8 cellular contexts compared by ENCODE assay signal in genomic region chr3:186930639-186931486, GRCh38. TPM values are rescaled to one million over a fixed set of nuclear protein-coding genes. Genes with fewer than 3 reads are reported as not detected.
DNase-seq lines count a peak whose midpoint lies in the region; ATAC-seq and TF ChIP-seq lines count a peak whose summit lies in the region.

No MANE protein-coding gene starts in this region.

- H3K9ac ChIP-seq in mucosa of rectum (ENCODE audit: low read depth in 1 of 2, low read length in 2 of 2) = peak overlapping the region; percentile 52 to 78

- peaks cover 0 to 3% of the 10 kb centered on the region in 2 donors for H3K36me3 ChIP-seq in mucosa of rectum (ENCODE audit: control insufficient read depth in 2 of 2, insufficient read depth in 2 of 2, low read length in 2 of 2)

- peak overlapping the region; percentile 65 to 83 for H3K27ac ChIP-seq in mucosa of rectum (ENCODE audit: low read depth in 2 of 2, low read length in 2 of 2)

- ATAC-seq in GM18909 (IDR thresholded peaks at IDR 0.05; ENCODE audit: poor library complexity, unreplicated experiment) (peak; percentile 80), HG03139 (IDR thresholded peaks at IDR 0.05; ENCODE audit: unreplicated experiment) (peak; percentile 57)
- peak; percentile 80 for ATAC-seq in stimulated activated effector memory CD8-positive, alpha-beta T cell treated with anti-CD3 and anti-CD28 coated beads, Interleukin-12 subunit alpha, Interleukin-12 subunit beta, amount 100 ng/mL, for 72 hours

- H3K4me1 Mint-ChIP-seq in endothelial cell (ENCODE audit: unreplicated experiment) = peaks cover 31% of the 10 kb centered on the region
- H3K4me1 Mint-ChIP-seq in stimulated activated effector memory CD8-positive, alpha-beta T cell treated with anti-CD3 and anti-CD28 coated beads, Interleukin-12 subunit alpha, Interleukin-12 subunit beta, amount 100 ng/mL, for 72 hours = peaks cover 56% of the 10 kb centered on the region

- no peaks in the 10 kb centered on the region for H3K27me3 ChIP-seq in mucosa of rectum (ENCODE audit: control insufficient read depth in 2 of 2, insufficient read depth in 2 of 2, low read length in 2 of 2)

- H3K27ac Mint-ChIP-seq in endothelial cell (ENCODE audit: unreplicated experiment) = peak overlapping the region; percentile 89
- H3K27ac Mint-ChIP-seq in stimulated activated effector memory CD8-positive, alpha-beta T cell treated with anti-CD3 and anti-CD28 coated beads, Interleukin-12 subunit alpha, Interleukin-12 subunit beta, amount 100 ng/mL, for 72 hours = peak overlapping the region; percentile 95

- H3K4me1 ChIP-seq in mucosa of rectum (ENCODE audit: control insufficient read depth in 2 of 2, insufficient read depth in 2 of 2, low read length in 2 of 2) = peaks cover 4 to 7% of the 10 kb centered on the region in 2 donors

- TF ChIP-seq CTCF in endothelial cell (IDR thresholded peaks at IDR 0.05; ENCODE audit: unreplicated experiment) = no peak

- H3K9me3 Mint-ChIP-seq in endothelial cell (ENCODE audit: unreplicated experiment) = no peaks in the 10 kb centered on the region
- no peaks in the 10 kb centered on the region for H3K9me3 Mint-ChIP-seq in stimulated activated effector memory CD8-positive, alpha-beta T cell treated with anti-CD3 and anti-CD28 coated beads, Interleukin-12 subunit alpha, Interleukin-12 subunit beta, amount 100 ng/mL, for 72 hours

- peak overlapping the region; percentile 75 to 77 for H3K4me3 ChIP-seq in mucosa of rectum (ENCODE audit: low read length in 2 of 2)

- DNase-seq in AG20443 (ENCODE audit: low spot score) = peak; percentile 38
- DNase-seq in NCI-H524 treated with DMSO at 0.1 percent for 48 hours (lab: John Stamatoyannopoulos, UW) = peak; percentile 44
- peak; percentile 36 to 39 for DNase-seq in activated CD8-positive, alpha-beta memory T cell treated with anti-CD3 and anti-CD28 coated beads for 4 hours (ENCODE audit: low read depth in 2 of 2)
- peak; percentile 67 for DNase-seq in endothelial cell (ENCODE audit: low spot score)
- peak; percentile 39 to 80 for DNase-seq in stimulated activated effector memory CD8-positive, alpha-beta T cell treated with anti-CD3 and anti-CD28 coated beads, Interleukin-12 subunit alpha, Interleukin-12 subunit beta, amount 100 ng/mL, for 72 hours (ENCODE audit: low spot score in 2 of 2)

- H3K9me3 ChIP-seq in mucosa of rectum (ENCODE audit: control insufficient read depth in 2 of 2, low read length in 2 of 2) = no peaks in the 10 kb centered on the region

- H3K27me3 Mint-ChIP-seq in endothelial cell (ENCODE audit: unreplicated experiment) = peaks cover 6% of the 10 kb centered on the region

- peak overlapping the region; percentile 98 for H3K4me3 Mint-ChIP-seq in endothelial cell (ENCODE audit: unreplicated experiment)
- H3K4me3 Mint-ChIP-seq in stimulated activated effector memory CD8-positive, alpha-beta T cell treated with anti-CD3 and anti-CD28 coated beads, Interleukin-12 subunit alpha, Interleukin-12 subunit beta, amount 100 ng/mL, for 72 hours = peak overlapping the region; percentile 95

- H3K36me3 Mint-ChIP-seq in endothelial cell (ENCODE audit: low read depth, unreplicated experiment) = peaks cover 12% of the 10 kb centered on the region
- H3K36me3 Mint-ChIP-seq in stimulated activated effector memory CD8-positive, alpha-beta T cell treated with anti-CD3 and anti-CD28 coated beads, Interleukin-12 subunit alpha, Interleukin-12 subunit beta, amount 100 ng/mL, for 72 hours = peaks cover 50% of the 10 kb centered on the region

RNA-seq across cellular contexts. Expression of gene ST6GAL1, which starts 0.5 kb away (rescaled TPM):
- total RNA-seq in endothelial cell (ENCODE audit: unreplicated experiment) = 82.4 TPM

Comparison
In these comparisons a context has a peak if more than half of its experiments do, and no peak if none do; other contexts are left out.
1. Peak in every context shown above with its lines: DNase-seq, ATAC-seq, H3K4me3 ChIP-seq and H3K27ac ChIP-seq.